Comparison of ENCODE assay signal across 14 cellular contexts in genomic region chr1:41281367-41281766, GRCh38. TPM values are rescaled to one million over a fixed set of nuclear protein-coding genes. Genes with fewer than 3 reads are reported as not detected.
DNase-seq lines count a peak whose midpoint lies in the region; ATAC-seq and TF ChIP-seq lines count a peak whose summit lies in the region.
"Had no signal": no experiment of that assay in that cellular context is flagged by ENCODE, and none has a peak within 500 bp of the region (broad histone marks: within the 10 kb centered on the region; RNA-seq: fewer than 3 reads in every experiment).

No MANE protein-coding gene starts in this region.

- no peaks in the 10 kb centered on the region for H3K36me3 ChIP-seq in lower lobe of right lung
- H3K36me3 ChIP-seq: BE2C had no signal

- H3K27ac Mint-ChIP-seq in type B pancreatic cell: peak overlapping the region; percentile 40
- H3K27ac Mint-ChIP-seq: CD4-positive, alpha-beta T cell; H9 had no signal

- no peaks in the 10 kb centered on the region for H3K9me3 Mint-ChIP-seq in type B pancreatic cell
- H3K9me3 Mint-ChIP-seq: CD4-positive, alpha-beta T cell; H9 had no signal

- H3K4me3 Mint-ChIP-seq in type B pancreatic cell: peak overlapping the region; percentile 17
- H3K4me3 Mint-ChIP-seq: CD4-positive, alpha-beta T cell; H9 had no signal

- no peak overlapping the region for H3K4me3 ChIP-seq in lower lobe of right lung

- peaks cover 23% of the 10 kb centered on the region for H3K27me3 ChIP-seq in lower lobe of right lung (ENCODE audit: low read depth)
- H3K27me3 ChIP-seq: BE2C had no signal

- H3K27ac ChIP-seq in lower lobe of right lung: no peak overlapping the region

- no peak for TF ChIP-seq CTCF in lower lobe of right lung (IDR thresholded peaks at IDR 0.05)
- TF ChIP-seq CTCF in type B pancreatic cell (conservative IDR thresholded peaks at IDR 0.05): no peak

- peaks cover 18% of the 10 kb centered on the region for H3K4me1 ChIP-seq in lower lobe of right lung
- H3K4me1 ChIP-seq: BE2C, Caco-2 had no signal

- H3K36me3 Mint-ChIP-seq in type B pancreatic cell: no peaks in the 10 kb centered on the region

- H3K27me3 Mint-ChIP-seq in type B pancreatic cell: peaks cover 28% of the 10 kb centered on the region

- peak; percentile 61 for DNase-seq in lower lobe of right lung
- no peak for DNase-seq in type B pancreatic cell (ENCODE audit: extremely low spot score, unreplicated experiment)
- DNase-seq in epidermal melanocyte (ENCODE audit: insufficient read length, low spot score): no peak
- no peak for DNase-seq in putamen (ENCODE audit: low spot score)
- DNase-seq: ACHN; BE2C; Caco-2; CD4-positive, alpha-beta T cell; DMS153; GF-D8; H9 had no signal

- peaks cover 23% of the 10 kb centered on the region for H3K4me1 Mint-ChIP-seq in type B pancreatic cell (ENCODE audit: unreplicated experiment)

- H3K9me3 ChIP-seq in lower lobe of right lung: no peaks in the 10 kb centered on the region
- H3K9me3 ChIP-seq: BE2C, Caco-2 had no signal

- intact Hi-C loops in lower lobe of right lung (cut with DNase I): no loop called here

- peak; percentile 31 for ATAC-seq in esophagus mucosa
- ATAC-seq in lower lobe of right lung: peak; percentile 54 to 68
- ATAC-seq in GM19467 (IDR thresholded peaks at IDR 0.05; ENCODE audit: unreplicated experiment): no peak
- no peak for ATAC-seq in HG03571 (IDR thresholded peaks at IDR 0.05; ENCODE audit: unreplicated experiment)

RNA-seq across cellular contexts. Expression of gene SCMH1, which starts 39.3 kb away (rescaled TPM):
- total RNA-seq in esophagus mucosa (13.0 TPM), lower lobe of right lung (30.0 TPM), type B pancreatic cell (ENCODE audit: low replicate concordance) (17.2 and 36.7 TPM in 2 replicates)

Comparison
In these comparisons a context has a peak if more than half of its experiments do, and no peak if none do; other contexts are left out.
1. ATAC-seq: peak in esophagus mucosa (single experiment) and lower lobe of right lung (2 of 2); none in GM19467 (single experiment) and HG03571 (single experiment).